In the genomic region with DNA sequence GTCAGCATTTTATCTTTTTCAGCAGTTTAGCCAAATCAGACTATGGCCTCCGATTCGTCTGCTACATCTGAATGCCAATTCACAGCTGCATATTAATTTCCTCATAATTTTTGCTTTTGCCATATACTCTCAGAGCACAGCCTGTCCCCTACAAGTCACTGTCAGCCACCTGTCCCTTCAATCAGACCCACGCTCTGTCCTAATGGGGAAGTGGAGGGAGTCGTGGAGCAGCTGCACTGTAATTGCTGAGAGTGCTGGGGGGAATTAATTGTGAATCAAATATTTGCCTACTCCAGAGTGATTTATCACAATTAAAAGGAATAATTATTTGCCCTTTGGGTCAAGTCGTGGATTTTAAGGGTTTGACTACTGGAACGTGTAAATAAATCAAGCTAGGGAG, we compare ENCODE assay signal across 23 cellular contexts.
A peak's percentile ranks its signal among the peaks of the same experiment; 100 is the strongest.
DNase-seq lines count a peak whose midpoint lies in the region; ATAC-seq, FAIRE-seq and TF ChIP-seq lines count a peak whose summit lies in the region.
"Had no signal": no experiment of that assay in that cellular context is flagged by ENCODE, and none has a peak within 500 bp of the region (broad histone marks: within the 10 kb centered on the region; RNA-seq: fewer than 3 reads in every experiment).

No MANE protein-coding gene starts in this region.

- H3K4me1 ChIP-seq in HEK293 (ENCODE audit: control insufficient read depth, insufficient read depth, low read length) (no peaks in the 10 kb centered on the region), upper lobe of right lung (no peaks in the 10 kb centered on the region), small intestine (ENCODE audit: control insufficient read depth in 2 of 2, insufficient read depth in 1 of 2, low read depth in 1 of 2, low read length in 1 of 2) (no peaks in the 10 kb centered on the region)
- H3K4me1 ChIP-seq: HAP-1, SJSA1 had no signal

- POLR2A ChIA-PET in HEK293 (lab: Yijun Ruan, JAX) = no interaction called here

- CTCF ChIA-PET in HEK293 (lab: Yijun Ruan, JAX) = interaction anchor here (0.7 kb wide), 1 partner anchor 16 kb away, joined by 3 read pairs; no protein-coding TSS in a partner anchor

- H3K9me3 Mint-ChIP-seq in neural crest cell = no peaks in the 10 kb centered on the region

- TF ChIP-seq CTCF in HEK293 (tag by site-specific recombination; IDR thresholded peaks at IDR 0.05) = no peak
- TF ChIP-seq CTCF in neural crest cell (conservative IDR thresholded peaks at IDR 0.05) = no peak
- TF ChIP-seq CTCF in upper lobe of right lung (IDR thresholded peaks at IDR 0.05) = no peak

- H3K27me3 ChIP-seq in upper lobe of right lung (no peaks in the 10 kb centered on the region), small intestine (ENCODE audit: control insufficient read depth in 2 of 2, insufficient read depth in 2 of 2, low read length in 2 of 2) (no peaks in the 10 kb centered on the region)
- H3K27me3 ChIP-seq: MG63, SJSA1 had no signal

- H3K4me1 Mint-ChIP-seq in neural crest cell = peaks cover 10% of the 10 kb centered on the region

- no peaks in the 10 kb centered on the region for H3K27me3 Mint-ChIP-seq in neural crest cell (ENCODE audit: low read depth)

- H3K4me3 ChIP-seq in HEK293 (ENCODE audit: low read depth, low read length) = no peak overlapping the region
- no peak overlapping the region for H3K4me3 ChIP-seq in upper lobe of right lung
- H3K4me3 ChIP-seq in small intestine (ENCODE audit: low read depth in 1 of 2, low read length in 2 of 2) = no peak overlapping the region
- H3K4me3 ChIP-seq: HAP-1, MG63, PC-9, SJSA1 had no signal

- no peak overlapping the region for H3K4me3 Mint-ChIP-seq in neural crest cell

- H3K27ac Mint-ChIP-seq in neural crest cell (ENCODE audit: unreplicated experiment) = peak overlapping the region; percentile 35

- H3K36me3 ChIP-seq in HEK293 (ENCODE audit: control insufficient read depth in 2 of 2, insufficient read depth in 1 of 2, low read length in 2 of 2) = no peaks in the 10 kb centered on the region
- no peaks in the 10 kb centered on the region for H3K36me3 ChIP-seq in upper lobe of right lung
- H3K36me3 ChIP-seq in small intestine (ENCODE audit: control insufficient read depth in 2 of 2, insufficient read depth in 2 of 2, low read length in 2 of 2) = no peaks in the 10 kb centered on the region
- H3K36me3 ChIP-seq: HAP-1, MG63, SJSA1 had no signal

- ATAC-seq in upper lobe of right lung (no peak), GM18498 (IDR thresholded peaks at IDR 0.05; ENCODE audit: unreplicated experiment) (no peak)
- ATAC-seq: Right ventricle myocardium inferior had no signal

- no peak for FAIRE-seq in small intestine (lab: Jason Lieb, UNC)

- no peaks in the 10 kb centered on the region for H3K9me3 ChIP-seq in HEK293 (ENCODE audit: control insufficient read depth, insufficient read depth, low read depth, low read length)
- no peaks in the 10 kb centered on the region for H3K9me3 ChIP-seq in upper lobe of right lung
- no peaks in the 10 kb centered on the region for H3K9me3 ChIP-seq in small intestine (ENCODE audit: control insufficient read depth, low read depth)
- H3K9me3 ChIP-seq: HAP-1, MG63, SJSA1 had no signal

- H3K36me3 Mint-ChIP-seq in neural crest cell (ENCODE audit: low read depth) = no peaks in the 10 kb centered on the region

- intact Hi-C loops in upper lobe of right lung (cut with DNase I) = no loop called here

- DNase-seq in NCI-H1417 treated with DMSO at 0.1 percent for 48 hours (lab: John Stamatoyannopoulos, UW) (peak; percentile 64), NCI-H774 (lab: John Stamatoyannopoulos, UW) (peak; percentile 31), neural crest cell (ENCODE audit: low read depth, low spot score) (no peak), upper lobe of right lung (no peak), small intestine (no peak)
- DNase-seq in NK-92 treated with Interleukin-12 subunit alpha and Interleukin-12 subunit beta, amount 100 ng/mL, for 24 hours (lab: John Stamatoyannopoulos, UW) = no peak
- DNase-seq: 8988T, ACHN, DMS153, DND-41, GOT3, KBM-7, MG63, NCI-H1694, NCI-H2029 treated with DMSO at 0.1 percent for 48 hours, NCI-H446 treated with DMSO at 0.1 percent for 48 hours, NCI-H526, PC-9 had no signal

- 77 to 79% (median 77%) methylated on average over 6 of the region's 6 CpGs for WGBS in small intestine, 3 donors

- H3K27ac ChIP-seq in HEK293 (ENCODE audit: extremely low read depth, low read depth, low read length) (no peak overlapping the region), upper lobe of right lung (no peak overlapping the region), small intestine (ENCODE audit: low read depth in 1 of 2, low read length in 1 of 2) (no peak overlapping the region)
- H3K27ac ChIP-seq: PC-9, SJSA1 had no signal

TF ChIP-seq in HEK293, 187 proteins besides CTCF, POLR2A, EP300 and RAD21:
- no peak for TF ChIP-seq ZNF112 (tag by site-specific recombination; IDR thresholded peaks at IDR 0.05)
- TF ChIP-seq ZNF701 (tag by site-specific recombination; IDR thresholded peaks at IDR 0.05) = peak; percentile 71; the same call in 1 of the 2 replicates

Comparison
In these comparisons a context has a peak if more than half of its experiments do, and no peak if none do; other contexts are left out.
1. DNase-seq: peak in NCI-H1417 treated with DMSO at 0.1 percent for 48 hours (single experiment) and NCI-H774 (single experiment); none in neural crest cell (single experiment), upper lobe of right lung (single experiment), NK-92 treated with Interleukin-12 subunit alpha and Interleukin-12 subunit beta, amount 100 ng/mL, for 24 hours (single experiment) and small intestine (single experiment).